In the genomic region with DNA sequence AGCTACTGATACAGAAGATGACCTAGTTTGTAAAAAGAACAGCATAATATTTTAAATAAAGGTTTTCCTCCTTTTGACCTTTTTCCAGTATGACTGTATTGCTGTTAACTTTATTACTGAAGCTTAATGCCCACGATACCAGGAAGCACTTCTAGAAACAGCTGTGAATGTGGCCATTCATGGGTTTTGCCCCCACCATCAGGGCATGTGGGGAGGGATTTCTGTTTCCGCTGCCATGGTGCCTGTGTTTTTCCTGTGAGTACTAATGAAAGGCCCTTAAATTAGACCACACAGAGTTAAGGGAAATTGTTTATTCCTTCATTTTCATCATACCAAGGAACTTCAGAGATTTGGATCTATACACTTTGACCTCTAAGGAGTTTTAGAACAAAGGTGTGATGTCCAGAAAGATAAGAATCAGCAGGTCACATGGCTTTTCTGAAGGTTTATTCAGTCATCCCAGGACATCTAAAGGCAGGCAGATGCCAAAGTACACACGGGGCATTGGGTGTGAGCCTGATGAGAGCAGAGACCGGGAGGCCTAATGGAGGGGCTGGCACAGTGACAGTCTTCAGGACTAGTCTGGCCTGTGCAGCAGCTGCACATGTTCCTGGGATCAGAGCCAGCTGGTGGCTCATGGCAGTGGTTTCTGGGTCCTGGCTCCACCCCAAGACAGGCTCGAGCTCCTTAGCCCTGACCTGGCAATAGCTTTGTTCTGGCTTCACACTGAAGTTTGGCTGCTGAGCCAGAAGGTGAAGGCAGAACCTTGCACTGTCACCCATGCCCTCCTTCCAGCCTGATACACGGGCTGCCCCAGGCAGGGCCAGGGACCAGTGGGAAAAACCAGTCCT, we compare ENCODE assay signal across 8 cellular contexts.
DNase-seq lines count a peak whose midpoint lies in the region; ATAC-seq lines count a peak whose summit lies in the region.

No MANE protein-coding gene starts in this region.

- peaks cover 48% of the 10 kb centered on the region for H3K4me1 Mint-ChIP-seq in stimulated activated naive CD8-positive, alpha-beta T cell treated with anti-CD3 and anti-CD28 coated beads, Interleukin-15, amount 100 ng/mL, for 72 hours

- peak; percentile 42 for ATAC-seq in stimulated activated naive CD8-positive, alpha-beta T cell treated with anti-CD3 and anti-CD28 coated beads, Interleukin-15, amount 100 ng/mL, for 72 hours
- no peak for ATAC-seq in stimulated activated naive CD8-positive, alpha-beta T cell treated with anti-CD3 and anti-CD28 coated beads, Interleukin-15, Interleukin-2, amounts not matched to agents 100 U/mL and 50 U/mL, for 24 hours
- ATAC-seq in esophagus mucosa (peak; percentile 97), HG03175 (IDR thresholded peaks at IDR 0.05; ENCODE audit: unreplicated experiment) (no peak), HG03045 (IDR thresholded peaks at IDR 0.05; ENCODE audit: unreplicated experiment) (no peak)

- H3K27ac ChIP-seq in mucosa of rectum (ENCODE audit: low read depth in 2 of 2, low read length in 2 of 2): peak overlapping the region; percentile 83

- no peak for DNase-seq in stimulated activated naive CD8-positive, alpha-beta T cell treated with anti-CD3 and anti-CD28 coated beads, Interleukin-15, amount 100 ng/mL, for 72 hours
- DNase-seq in stimulated activated naive CD8-positive, alpha-beta T cell treated with anti-CD3 and anti-CD28 coated beads, Interleukin-15, Interleukin-2, amounts not matched to agents 100 U/mL and 50 U/mL, for 24 hours: no peak
- DNase-seq in SHP77 (lab: John Stamatoyannopoulos, UW) (peak; percentile 94 to 97), GM19240 (ENCODE audit: insufficient read length, low spot score) (no peak)

- peak overlapping the region in 1 of 2 donors; percentile 6 for H3K27ac Mint-ChIP-seq in stimulated activated naive CD8-positive, alpha-beta T cell treated with anti-CD3 and anti-CD28 coated beads, Interleukin-15, amount 100 ng/mL, for 72 hours

- H3K9me3 ChIP-seq in mucosa of rectum (ENCODE audit: control insufficient read depth in 2 of 2, low read length in 2 of 2): no peaks in the 10 kb centered on the region

- peak overlapping the region in 1 of 2 donors; percentile 34 for H3K4me3 ChIP-seq in mucosa of rectum (ENCODE audit: low read length in 2 of 2)

- H3K9me3 Mint-ChIP-seq in stimulated activated naive CD8-positive, alpha-beta T cell treated with anti-CD3 and anti-CD28 coated beads, Interleukin-15, amount 100 ng/mL, for 72 hours: peaks cover 0 to 6% of the 10 kb centered on the region in 2 donors

- no peak overlapping the region for H3K4me3 Mint-ChIP-seq in stimulated activated naive CD8-positive, alpha-beta T cell treated with anti-CD3 and anti-CD28 coated beads, Interleukin-15, amount 100 ng/mL, for 72 hours

- H3K4me1 ChIP-seq in mucosa of rectum (ENCODE audit: control insufficient read depth in 2 of 2, insufficient read depth in 2 of 2, low read length in 2 of 2): peaks cover 26 to 35% of the 10 kb centered on the region in 2 donors

- no peaks in the 10 kb centered on the region for H3K27me3 ChIP-seq in mucosa of rectum (ENCODE audit: control insufficient read depth in 2 of 2, insufficient read depth in 2 of 2, low read length in 2 of 2)

- peaks cover 3% of the 10 kb centered on the region for H3K27me3 Mint-ChIP-seq in stimulated activated naive CD8-positive, alpha-beta T cell treated with anti-CD3 and anti-CD28 coated beads, Interleukin-15, amount 100 ng/mL, for 72 hours

- no peaks in the 10 kb centered on the region for H3K36me3 ChIP-seq in mucosa of rectum (ENCODE audit: control insufficient read depth in 2 of 2, insufficient read depth in 2 of 2, low read length in 2 of 2)

- H3K9ac ChIP-seq in mucosa of rectum (ENCODE audit: low read depth in 1 of 2, low read length in 2 of 2): peak overlapping the region in 1 of 2 donors; percentile 48

Comparison
In these comparisons a context has a peak if more than half of its experiments do, and no peak if none do; other contexts are left out.
1. ATAC-seq: peak in stimulated activated naive CD8-positive, alpha-beta T cell treated with anti-CD3 and anti-CD28 coated beads, Interleukin-15, amount 100 ng/mL, for 72 hours (single experiment) and esophagus mucosa (single experiment); none in stimulated activated naive CD8-positive, alpha-beta T cell treated with anti-CD3 and anti-CD28 coated beads, Interleukin-15, Interleukin-2, amounts not matched to agents 100 U/mL and 50 U/mL, for 24 hours (single experiment), HG03175 (single experiment) and HG03045 (single experiment).
2. DNase-seq: peak in SHP77 (2 of 2); none in stimulated activated naive CD8-positive, alpha-beta T cell treated with anti-CD3 and anti-CD28 coated beads, Interleukin-15, amount 100 ng/mL, for 72 hours (0 of 2), stimulated activated naive CD8-positive, alpha-beta T cell treated with anti-CD3 and anti-CD28 coated beads, Interleukin-15, Interleukin-2, amounts not matched to agents 100 U/mL and 50 U/mL, for 24 hours (single experiment) and GM19240 (single experiment).